21 cellular contexts compared by ENCODE assay signal in the genomic region with DNA sequence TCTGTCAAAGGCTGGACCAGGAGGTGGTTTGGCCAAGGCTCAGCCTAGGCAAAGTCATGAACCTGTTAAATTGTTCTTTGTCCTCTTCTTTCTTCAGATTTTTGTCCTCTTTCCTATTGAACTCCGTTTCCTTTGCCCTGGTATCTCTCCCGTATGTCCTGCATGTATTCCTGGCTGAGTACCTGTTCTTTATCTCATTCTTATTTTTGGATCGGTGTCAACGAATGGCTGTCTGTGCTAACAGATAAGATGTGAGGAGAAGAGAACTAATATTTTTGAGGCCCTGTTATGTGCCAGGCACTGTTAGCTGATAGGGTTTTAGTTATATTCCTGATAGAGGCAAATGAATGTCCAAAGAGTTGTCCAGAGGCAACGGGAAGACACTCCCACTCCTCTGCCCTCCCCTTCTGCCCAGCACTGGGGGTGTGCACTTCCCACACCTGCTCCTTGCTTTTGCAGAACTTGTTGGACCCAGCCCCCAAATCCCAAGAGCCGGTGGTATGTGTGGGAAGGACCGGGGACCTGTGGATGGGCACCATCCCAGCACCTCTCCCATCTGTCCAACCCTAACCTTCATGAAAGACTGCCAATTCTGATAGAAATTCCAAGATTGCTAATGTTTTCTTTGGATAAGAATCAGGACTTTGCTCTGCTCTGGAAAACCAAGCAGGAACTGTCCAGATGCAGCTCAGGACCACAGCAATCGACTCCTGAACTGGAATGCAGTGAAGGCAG. TPM values are rescaled to one million over a fixed set of nuclear protein-coding genes. Genes with fewer than 3 reads are reported as not detected.
DNase-seq lines count a peak whose midpoint lies in the region; ATAC-seq and FAIRE-seq lines count a peak whose summit lies in the region.
"Had no signal": no experiment of that assay in that cellular context is flagged by ENCODE, and none has a peak within 500 bp of the region (broad histone marks: within the 10 kb centered on the region; RNA-seq: fewer than 3 reads in every experiment).

No MANE protein-coding gene starts in this region.

- WGBS in right cardiac atrium, result 38% methylated on average over 8 of the region's 8 CpGs
- WGBS in small intestine, 3 donors, result 14 to 55% (median 31%) methylated on average over 8 of the region's 8 CpGs

- peaks cover 15% of the 10 kb centered on the region for H3K4me1 Mint-ChIP-seq in activated T-helper 1 cell treated with anti-CD3 and anti-CD28 coated beads, Interleukin-12 subunit alpha, Interleukin-12 subunit beta, Interleukin-2, Interleukin-4 antibody, amounts not matched to agents 30 ng/mL and 10 ng/mL and 1 ng/mL, durations not matched to agents 14 hours and 24 hours and 36 hours (ENCODE audit: low read depth)

- H3K9me3 Mint-ChIP-seq in activated T-helper 1 cell treated with anti-CD3 and anti-CD28 coated beads, Interleukin-12 subunit alpha, Interleukin-12 subunit beta, Interleukin-2, Interleukin-4 antibody, amounts not matched to agents 30 ng/mL and 10 ng/mL and 1 ng/mL, durations not matched to agents 14 hours and 24 hours and 36 hours, result no peaks in the 10 kb centered on the region
- H3K9me3 Mint-ChIP-seq: activated CD4-positive, alpha-beta memory T cell treated with anti-CD3 and anti-CD28 coated beads for 36 hours; activated naive CD8-positive, alpha-beta T cell treated with anti-CD3 and anti-CD28 coated beads for 36 hours; activated T-cell treated with anti-CD3 and anti-CD28 coated beads, Interleukin-2, amount 50 U/mL, for 24 hours; CD4-positive, CD25-positive, alpha-beta regulatory T cell; neural progenitor cell; stimulated activated naive CD8-positive, alpha-beta T cell treated with anti-CD3 and anti-CD28 coated beads, Interleukin-15, amount 100 ng/mL, for 72 hours had no signal

- H3K27me3 ChIP-seq in right cardiac atrium (ENCODE audit: control insufficient read depth, insufficient read depth) (no peaks in the 10 kb centered on the region), small intestine (ENCODE audit: control insufficient read depth in 2 of 2, insufficient read depth in 2 of 2, low read length in 2 of 2) (no peaks in the 10 kb centered on the region)
- H3K27me3 ChIP-seq: esophagus squamous epithelium, heart left ventricle, neural progenitor cell, upper lobe of left lung had no signal

- no peaks in the 10 kb centered on the region for H3K27me3 Mint-ChIP-seq in activated T-helper 1 cell treated with anti-CD3 and anti-CD28 coated beads, Interleukin-12 subunit alpha, Interleukin-12 subunit beta, Interleukin-2, Interleukin-4 antibody, amounts not matched to agents 30 ng/mL and 10 ng/mL and 1 ng/mL, durations not matched to agents 14 hours and 24 hours and 36 hours (ENCODE audit: insufficient read depth)
- H3K27me3 Mint-ChIP-seq: activated CD4-positive, alpha-beta memory T cell treated with anti-CD3 and anti-CD28 coated beads for 36 hours; activated naive CD8-positive, alpha-beta T cell treated with anti-CD3 and anti-CD28 coated beads for 36 hours; activated T-cell treated with anti-CD3 and anti-CD28 coated beads, Interleukin-2, amount 50 U/mL, for 24 hours; CD4-positive, CD25-positive, alpha-beta regulatory T cell; stimulated activated naive CD8-positive, alpha-beta T cell treated with anti-CD3 and anti-CD28 coated beads, Interleukin-15, amount 100 ng/mL, for 72 hours had no signal

- H3K4me3 Mint-ChIP-seq in activated T-helper 1 cell treated with anti-CD3 and anti-CD28 coated beads, Interleukin-12 subunit alpha, Interleukin-12 subunit beta, Interleukin-2, Interleukin-4 antibody, amounts not matched to agents 30 ng/mL and 10 ng/mL and 1 ng/mL, durations not matched to agents 14 hours and 24 hours and 36 hours, result no peak overlapping the region
- H3K4me3 Mint-ChIP-seq: activated CD4-positive, alpha-beta memory T cell treated with anti-CD3 and anti-CD28 coated beads for 36 hours; activated naive CD8-positive, alpha-beta T cell treated with anti-CD3 and anti-CD28 coated beads for 36 hours; activated T-cell treated with anti-CD3 and anti-CD28 coated beads, Interleukin-2, amount 50 U/mL, for 24 hours; CD4-positive, CD25-positive, alpha-beta regulatory T cell; neural progenitor cell; stimulated activated naive CD8-positive, alpha-beta T cell treated with anti-CD3 and anti-CD28 coated beads, Interleukin-15, amount 100 ng/mL, for 72 hours had no signal

- H3K4me1 ChIP-seq in right cardiac atrium (ENCODE audit: control insufficient read depth, insufficient read depth, low read length) (no peaks in the 10 kb centered on the region), small intestine (ENCODE audit: control insufficient read depth in 2 of 2, insufficient read depth in 1 of 2, low read depth in 1 of 2, low read length in 1 of 2) (peaks cover 2 to 3% of the 10 kb centered on the region in 2 donors)
- H3K4me1 ChIP-seq: esophagus squamous epithelium, upper lobe of left lung had no signal

- H3K27ac Mint-ChIP-seq in activated T-helper 1 cell treated with anti-CD3 and anti-CD28 coated beads, Interleukin-12 subunit alpha, Interleukin-12 subunit beta, Interleukin-2, Interleukin-4 antibody, amounts not matched to agents 30 ng/mL and 10 ng/mL and 1 ng/mL, durations not matched to agents 14 hours and 24 hours and 36 hours, result no peak overlapping the region
- H3K27ac Mint-ChIP-seq: activated CD4-positive, alpha-beta memory T cell treated with anti-CD3 and anti-CD28 coated beads for 36 hours; activated naive CD8-positive, alpha-beta T cell treated with anti-CD3 and anti-CD28 coated beads for 36 hours; activated T-cell treated with anti-CD3 and anti-CD28 coated beads, Interleukin-2, amount 50 U/mL, for 24 hours; neural progenitor cell had no signal

- no peaks in the 10 kb centered on the region for H3K9me3 ChIP-seq in right cardiac atrium (ENCODE audit: control insufficient read depth, low read length)
- H3K9me3 ChIP-seq in small intestine (ENCODE audit: control insufficient read depth, low read depth), result no peaks in the 10 kb centered on the region
- H3K9me3 ChIP-seq: esophagus squamous epithelium, heart left ventricle, upper lobe of left lung had no signal

- intact Hi-C loops in Right ventricle myocardium inferior (cut with DNase I), result no loop called here
- intact Hi-C loops in Right ventricle myocardium superior (cut with DNase I), result no loop called here
- intact Hi-C loops in right cardiac atrium (cut with DNase I), result no loop called here
- intact Hi-C loops in activated T-helper 1 cell treated with anti-CD3 and anti-CD28 coated beads, Interleukin-12 subunit alpha, Interleukin-12 subunit beta, Interleukin-2, Interleukin-4 antibody, amounts not matched to agents 30 ng/mL and 10 ng/mL and 1 ng/mL, durations not matched to agents 14 hours and 24 hours and 36 hours (cut with micrococcal nuclease), result no loop called here

- DNase-seq in Right ventricle myocardium inferior (ENCODE audit: missing footprints) (no peak), Right ventricle myocardium superior (no peak), right cardiac atrium (no peak), small intestine (peak; percentile 54), GM19238 (ENCODE audit: insufficient read length, low spot score) (no peak)
- no peak for DNase-seq in activated T-helper 1 cell treated with anti-CD3 and anti-CD28 coated beads, Interleukin-12 subunit alpha, Interleukin-12 subunit beta, Interleukin-2, Interleukin-4 antibody, amounts not matched to agents 30 ng/mL and 10 ng/mL and 1 ng/mL, durations not matched to agents 14 hours and 24 hours and 36 hours (ENCODE audit: low spot score)
- DNase-seq: activated CD4-positive, alpha-beta memory T cell treated with anti-CD3 and anti-CD28 coated beads for 36 hours; activated naive CD8-positive, alpha-beta T cell treated with anti-CD3 and anti-CD28 coated beads for 36 hours; activated T-cell treated with anti-CD3 and anti-CD28 coated beads, Interleukin-2, amount 50 U/mL, for 24 hours; CD4-positive, CD25-positive, alpha-beta regulatory T cell; esophagus squamous epithelium; heart left ventricle; NCI-H1092; NCI-H2107; NCI-H748 treated with DMSO at 0.1 percent for 48 hours; stimulated activated naive CD8-positive, alpha-beta T cell treated with anti-CD3 and anti-CD28 coated beads, Interleukin-15, amount 100 ng/mL, for 72 hours; upper lobe of left lung had no signal

- H3K36me3 Mint-ChIP-seq in activated T-helper 1 cell treated with anti-CD3 and anti-CD28 coated beads, Interleukin-12 subunit alpha, Interleukin-12 subunit beta, Interleukin-2, Interleukin-4 antibody, amounts not matched to agents 30 ng/mL and 10 ng/mL and 1 ng/mL, durations not matched to agents 14 hours and 24 hours and 36 hours (ENCODE audit: low read depth), result peaks cover 7% of the 10 kb centered on the region
- H3K36me3 Mint-ChIP-seq: activated CD4-positive, alpha-beta memory T cell treated with anti-CD3 and anti-CD28 coated beads for 36 hours; activated naive CD8-positive, alpha-beta T cell treated with anti-CD3 and anti-CD28 coated beads for 36 hours; neural progenitor cell had no signal

- H3K4me3 ChIP-seq in right cardiac atrium (ENCODE audit: low read length), result no peak overlapping the region
- no peak overlapping the region for H3K4me3 ChIP-seq in small intestine (ENCODE audit: low read depth in 1 of 2, low read length in 2 of 2)
- H3K4me3 ChIP-seq: esophagus squamous epithelium, heart left ventricle, neural progenitor cell, upper lobe of left lung had no signal

- ATAC-seq in Right ventricle myocardium inferior (peak; percentile 28), Right ventricle myocardium superior (ENCODE audit: poor library complexity) (no peak), SK-N-SH treated with all-trans-retinoic acid at 6 μM for 48 hours (peak; percentile 54), right cardiac atrium (peak; percentile 46 to 64), HG03565 (IDR thresholded peaks at IDR 0.05; ENCODE audit: unreplicated experiment) (no peak)
- ATAC-seq: stimulated activated naive CD8-positive, alpha-beta T cell treated with anti-CD3 and anti-CD28 coated beads, Interleukin-15, amount 100 ng/mL, for 72 hours had no signal

- H3K27ac ChIP-seq in right cardiac atrium (ENCODE audit: low read length) (no peak overlapping the region), small intestine (ENCODE audit: low read depth in 1 of 2, low read length in 1 of 2) (peak overlapping the region in 1 of 2 donors; percentile 13)
- H3K27ac ChIP-seq: esophagus squamous epithelium, heart left ventricle, neural progenitor cell, upper lobe of left lung had no signal

- FAIRE-seq in small intestine (lab: Jason Lieb, UNC), result no peak
- FAIRE-seq: islet of Langerhans had no signal

- H3K36me3 ChIP-seq in small intestine (ENCODE audit: control insufficient read depth in 2 of 2, insufficient read depth in 2 of 2, low read length in 2 of 2), result no peaks in the 10 kb centered on the region
- H3K36me3 ChIP-seq: heart left ventricle, neural progenitor cell, upper lobe of left lung had no signal

RNA-seq across cellular contexts. Expression of a gene that starts 20.6 kb away (rescaled TPM):
- total RNA-seq in Right ventricle myocardium inferior (50.1 TPM), Right ventricle myocardium superior (42.4 TPM), right cardiac atrium (10 to 100 TPM; 45.1 to 65.0 (median 48.6) TPM)
- polyA plus RNA-seq in right cardiac atrium (47.1 TPM), small intestine (10 to 100 TPM; 28.4 to 88.8 (median 57.8) TPM)
- total RNA-seq in activated T-helper 1 cell treated with anti-CD3 and anti-CD28 coated beads, Interleukin-12 subunit alpha, Interleukin-12 subunit beta, Interleukin-2, Interleukin-4 antibody, amounts not matched to agents 30 ng/mL and 10 ng/mL and 1 ng/mL, durations not matched to agents 14 hours and 24 hours and 36 hours, result 25.0 and 27.0 TPM in 2 replicates

RNA-seq across cellular contexts. Expression of a gene that starts 27.2 kb away (rescaled TPM):
- total RNA-seq in Right ventricle myocardium inferior, result 36.5 TPM
- 30.3 TPM for total RNA-seq in Right ventricle myocardium superior
- 10 to 100 TPM; 36.2 to 57.3 (median 41.4) TPM for total RNA-seq in right cardiac atrium
- polyA plus RNA-seq in right cardiac atrium, result 37.7 TPM
- 100 to 1,000 TPM; 255 to 394 (median 313) TPM for polyA plus RNA-seq in small intestine
- total RNA-seq in activated T-helper 1 cell treated with anti-CD3 and anti-CD28 coated beads, Interleukin-12 subunit alpha, Interleukin-12 subunit beta, Interleukin-2, Interleukin-4 antibody, amounts not matched to agents 30 ng/mL and 10 ng/mL and 1 ng/mL, durations not matched to agents 14 hours and 24 hours and 36 hours, result 232 TPM in 2 replicates

RNA-seq across cellular contexts. Expression of a gene that starts 30.9 kb away (rescaled TPM):
- 0.35 TPM for total RNA-seq in Right ventricle myocardium inferior
- 0.13 TPM for total RNA-seq in Right ventricle myocardium superior
- total RNA-seq in right cardiac atrium, result under 1 TPM; 0.39 to 0.48 (median 0.44) TPM
- 0.27 TPM for polyA plus RNA-seq in right cardiac atrium
- polyA plus RNA-seq in small intestine, result 1 to 10 TPM in 1 of 3 donors, under 1 TPM in 2; 0.54 to 1.3 (median 0.67) TPM
- 0.05 TPM in 1 of 2 replicates, not detected in the other for total RNA-seq in activated T-helper 1 cell treated with anti-CD3 and anti-CD28 coated beads, Interleukin-12 subunit alpha, Interleukin-12 subunit beta, Interleukin-2, Interleukin-4 antibody, amounts not matched to agents 30 ng/mL and 10 ng/mL and 1 ng/mL, durations not matched to agents 14 hours and 24 hours and 36 hours
- total RNA-seq: activated CD4-positive, alpha-beta memory T cell treated with anti-CD3 and anti-CD28 coated beads for 36 hours; activated naive CD8-positive, alpha-beta T cell treated with anti-CD3 and anti-CD28 coated beads for 36 hours; CD4-positive, CD25-positive, alpha-beta regulatory T cell had no signal

RNA-seq across cellular contexts. Expression of a gene that starts 34.9 kb away (rescaled TPM):
- total RNA-seq in Right ventricle myocardium inferior, result not detected
- total RNA-seq in Right ventricle myocardium superior, result not detected
- total RNA-seq in right cardiac atrium, result not detected
- not detected for polyA plus RNA-seq in right cardiac atrium
- under 1 TPM in 1 of 3 donors, not detected in 2; 0.27 TPM for polyA plus RNA-seq in small intestine
- total RNA-seq in activated T-helper 1 cell treated with anti-CD3 and anti-CD28 coated beads, Interleukin-12 subunit alpha, Interleukin-12 subunit beta, Interleukin-2, Interleukin-4 antibody, amounts not matched to agents 30 ng/mL and 10 ng/mL and 1 ng/mL, durations not matched to agents 14 hours and 24 hours and 36 hours, result not detected in 2 replicates
- total RNA-seq: activated CD4-positive, alpha-beta memory T cell treated with anti-CD3 and anti-CD28 coated beads for 36 hours; activated naive CD8-positive, alpha-beta T cell treated with anti-CD3 and anti-CD28 coated beads for 36 hours; CD4-positive, CD25-positive, alpha-beta regulatory T cell; heart left ventricle; upper lobe of left lung had no signal
- polyA plus RNA-seq: CD4-positive, CD25-positive, alpha-beta regulatory T cell; heart left ventricle had no signal

Comparison
In these comparisons a context has a peak if more than half of its experiments do, and no peak if none do; other contexts are left out.
1. ATAC-seq: peak in Right ventricle myocardium inferior (single experiment), SK-N-SH treated with all-trans-retinoic acid at 6 μM for 48 hours (single experiment) and right cardiac atrium (2 of 2); none in Right ventricle myocardium superior (single experiment) and HG03565 (single experiment).